Comparison of ENCODE assay signal across 8 cellular contexts in genomic region chr3:119810018-119810435, GRCh38. TPM values are rescaled to one million over a fixed set of nuclear protein-coding genes. Genes with fewer than 3 reads are reported as not detected.
DNase-seq lines count a peak whose midpoint lies in the region; ATAC-seq lines count a peak whose summit lies in the region.

No MANE protein-coding gene starts in this region.

- H2AFZ ChIP-seq in Karpas-422 (ENCODE audit: low read length): peak overlapping the region; percentile 94

- H4K20me1 ChIP-seq in Karpas-422 (ENCODE audit: insufficient read depth, low read depth, low read length): no peaks in the 10 kb centered on the region

- DNase-seq in EH (ENCODE audit: low read depth) (peak; percentile 39), Karpas-422 (peak; percentile 90), foreskin melanocyte (peak; percentile 20), skeletal muscle cell (ENCODE audit: low read depth) (no peak), Kasumi-1 (lab: John Stamatoyannopoulos, UW) (no peak), OCI-M2 (lab: John Stamatoyannopoulos, UW; ENCODE audit: unreplicated experiment) (no peak)
- DNase-seq in activated T-cell treated with anti-CD3 and anti-CD28 coated beads, Interleukin-2, amount 50 U/mL, for 24 hours: peak; percentile 80

- ATAC-seq in GM21390 (IDR thresholded peaks at IDR 0.05; ENCODE audit: unreplicated experiment): peak; percentile 88

- peaks cover 18% of the 10 kb centered on the region for H3K4me1 ChIP-seq in Karpas-422 (ENCODE audit: low read length)

- H3K9me3 Mint-ChIP-seq in activated T-cell treated with anti-CD3 and anti-CD28 coated beads, Interleukin-2, amount 50 U/mL, for 24 hours: no peaks in the 10 kb centered on the region

- peaks cover 14% of the 10 kb centered on the region for H3K4me1 Mint-ChIP-seq in activated T-cell treated with anti-CD3 and anti-CD28 coated beads, Interleukin-2, amount 50 U/mL, for 24 hours (ENCODE audit: low read depth)

- H3K27ac Mint-ChIP-seq in activated T-cell treated with anti-CD3 and anti-CD28 coated beads, Interleukin-2, amount 50 U/mL, for 24 hours: peak overlapping the region; percentile 84

- no peak overlapping the region for H3K27ac ChIP-seq in Karpas-422 (ENCODE audit: low read length)

- no peaks in the 10 kb centered on the region for H3K27me3 ChIP-seq in Karpas-422 (ENCODE audit: low read length)

- H3K36me3 ChIP-seq in Karpas-422 (ENCODE audit: insufficient read depth, low read length): no peaks in the 10 kb centered on the region

- H3K9me3 ChIP-seq in Karpas-422 (ENCODE audit: low read length): no peaks in the 10 kb centered on the region

- H3K4me3 Mint-ChIP-seq in activated T-cell treated with anti-CD3 and anti-CD28 coated beads, Interleukin-2, amount 50 U/mL, for 24 hours: peak overlapping the region; percentile 69

- peak overlapping the region; percentile 72 for H3K9ac ChIP-seq in Karpas-422 (ENCODE audit: low read length)

- H3K79me2 ChIP-seq in Karpas-422 (ENCODE audit: low read length): no peaks in the 10 kb centered on the region

- peak overlapping the region; percentile 80 for H3K4me2 ChIP-seq in Karpas-422 (ENCODE audit: low read depth, low read length, poor library complexity, severe bottlenecking)

- H3K9me2 ChIP-seq in Karpas-422 (replicated peaks; ENCODE audit: insufficient read depth, low read length): no peaks in the 10 kb centered on the region

- H3K27me3 Mint-ChIP-seq in activated T-cell treated with anti-CD3 and anti-CD28 coated beads, Interleukin-2, amount 50 U/mL, for 24 hours: no peaks in the 10 kb centered on the region

- H3K4me3 ChIP-seq in Karpas-422 (ENCODE audit: low read length) (peak overlapping the region; percentile 68), skeletal muscle cell (ENCODE audit: low read depth, low read length) (peak overlapping the region; percentile 42)

- H3K36me3 Mint-ChIP-seq in activated T-cell treated with anti-CD3 and anti-CD28 coated beads, Interleukin-2, amount 50 U/mL, for 24 hours (ENCODE audit: low read depth): no peaks in the 10 kb centered on the region

RNA-seq across cellular contexts. Expression of gene NR1I2, which starts 28.1 kb away (rescaled TPM):
- 2.7 and 3.8 TPM in 2 replicates for total RNA-seq in Karpas-422 (2014; rRNA removed; shearing (Covaris generic); ENCODE audit: low replicate concordance)

Comparison
In these comparisons a context has a peak if more than half of its experiments do, and no peak if none do; other contexts are left out.
1. DNase-seq: peak in EH (single experiment), Karpas-422 (single experiment), activated T-cell treated with anti-CD3 and anti-CD28 coated beads, Interleukin-2, amount 50 U/mL, for 24 hours (single experiment) and foreskin melanocyte (single experiment); none in skeletal muscle cell (single experiment), Kasumi-1 (0 of 2) and OCI-M2 (single experiment).